Comparison of ENCODE assay signal across 19 cellular contexts in the genomic region with DNA sequence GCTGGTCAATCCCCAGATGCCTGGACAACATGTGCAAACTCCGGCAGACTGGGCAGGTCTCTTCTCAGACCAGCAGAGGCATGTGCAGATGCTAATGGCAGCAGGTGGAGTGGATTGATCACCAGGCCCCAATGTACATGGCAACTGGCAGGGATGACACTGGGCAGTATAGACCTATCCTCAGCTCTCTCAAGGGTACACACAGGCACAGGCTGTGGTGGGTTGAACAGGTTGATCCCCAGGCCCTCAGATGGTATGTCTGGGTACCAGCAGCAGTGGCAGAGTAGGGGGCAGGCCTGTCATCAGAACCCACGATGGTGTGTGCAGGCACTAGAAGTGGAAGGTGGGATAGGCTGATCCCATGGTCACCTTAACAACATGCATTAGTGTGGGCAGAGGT.
DNase-seq lines count a peak whose midpoint lies in the region; ATAC-seq, FAIRE-seq and TF ChIP-seq lines count a peak whose summit lies in the region.
"Had no signal": no experiment of that assay in that cellular context is flagged by ENCODE, and none has a peak within 500 bp of the region (broad histone marks: within the 10 kb centered on the region; RNA-seq: fewer than 3 reads in every experiment).

No MANE protein-coding gene starts in this region.

- peak overlapping the region; percentile 8 to 30 for H3K27ac Mint-ChIP-seq in activated naive CD4-positive, alpha-beta T cell treated with anti-CD3 and anti-CD28 coated beads, Interleukin-2, amount 50 U/mL, for 72 hours
- peak overlapping the region; percentile 2 for H3K27ac Mint-ChIP-seq in stimulated activated effector memory CD8-positive, alpha-beta T cell treated with anti-CD3 and anti-CD28 coated beads, Interleukin-12 subunit alpha, Interleukin-12 subunit beta, amount 100 ng/mL, for 72 hours
- H3K27ac Mint-ChIP-seq: H9 had no signal

- H3K36me3 Mint-ChIP-seq in activated naive CD4-positive, alpha-beta T cell treated with anti-CD3 and anti-CD28 coated beads, Interleukin-2, amount 50 U/mL, for 72 hours: peaks cover 48 to 88% of the 10 kb centered on the region in 2 donors
- peaks cover 41% of the 10 kb centered on the region for H3K36me3 Mint-ChIP-seq in stimulated activated effector memory CD8-positive, alpha-beta T cell treated with anti-CD3 and anti-CD28 coated beads, Interleukin-12 subunit alpha, Interleukin-12 subunit beta, amount 100 ng/mL, for 72 hours

- no peak for DNase-seq in activated naive CD4-positive, alpha-beta T cell treated with anti-CD3 and anti-CD28 coated beads, Interleukin-2, amount 50 U/mL, for 72 hours (ENCODE audit: low spot score in 2 of 2)
- DNase-seq in activated naive CD4-positive, alpha-beta T cell treated with Interleukin-2 at 50 U/mL for 16 hours: no peak
- DNase-seq in GM12878 (ENCODE audit: low read depth, low spot score) (no peak), AG08395 (ENCODE audit: low spot score) (no peak), amniotic stem cell (lab: John Stamatoyannopoulos, UW) (no peak), posterior vena cava (ENCODE audit: low spot score) (no peak)
- DNase-seq in stimulated activated effector memory CD8-positive, alpha-beta T cell treated with anti-CD3 and anti-CD28 coated beads, Interleukin-12 subunit alpha, Interleukin-12 subunit beta, amount 100 ng/mL, for 72 hours (ENCODE audit: low spot score in 2 of 2): no peak
- DNase-seq: DMS79 treated with DMSO at 0.1 percent for 48 hours, H9, NCI-H1105 treated with DMSO at 0.1 percent for 48 hours, NCI-H1694 treated with DMSO at 0.1 percent for 48 hours, NCI-H2227 treated with DMSO at 0.1 percent for 48 hours, NCI-H524, NCI-H82, OCI-M1, Right ventricle myocardium superior had no signal

- no peak overlapping the region for H3K4me2 ChIP-seq in GM12878 (ENCODE audit: control insufficient read depth, insufficient read depth)

- H3K9ac ChIP-seq in GM12878 (ENCODE audit: control insufficient read depth, insufficient read depth, low read length): no peak overlapping the region

- H3K9me3 ChIP-seq in GM12878 (replicated peaks; ENCODE audit: control insufficient read depth, insufficient read depth, low read length): peaks cover 22% of the 10 kb centered on the region

- no peak overlapping the region for H3K27ac ChIP-seq in GM12878 (ENCODE audit: control insufficient read depth, insufficient read depth)

- TF ChIP-seq RAD21 in GM12878 (IDR thresholded peaks at IDR 0.05; ENCODE audit: insufficient read depth, low read depth, low read length): no peak

- 97% methylated on average over 2 of the region's 2 CpGs for WGBS in GM12878 (ENCODE audit: insufficient coverage, insufficient replicate concordance, low lambda C conversion rate, missing lambda C conversion rate)

- intact Hi-C loops in GM12878 (cut with micrococcal nuclease; ENCODE audit: unreplicated experiment): no loop called here
- intact Hi-C loops in posterior vena cava (cut with DNase I): no loop called here

- peak in 1 of 2 donors; percentile 39 for ATAC-seq in activated naive CD4-positive, alpha-beta T cell treated with anti-CD3 and anti-CD28 coated beads, Interleukin-2, amount 50 U/mL, for 72 hours
- ATAC-seq in GM12878: no peak; the same call in 2 of the 3 replicates
- no peak for ATAC-seq in stimulated activated effector memory CD8-positive, alpha-beta T cell treated with anti-CD3 and anti-CD28 coated beads, Interleukin-12 subunit alpha, Interleukin-12 subunit beta, amount 100 ng/mL, for 72 hours
- no peak for ATAC-seq in GM21367 (IDR thresholded peaks at IDR 0.05; ENCODE audit: unreplicated experiment)

- H2AFZ ChIP-seq in GM12878 (ENCODE audit: control insufficient read depth, low read depth, low read length): no peak overlapping the region

- FAIRE-seq in GM12878 (lab: Jason Lieb, UNC): no peak
- FAIRE-seq: A204.1, HTR-8/SVneo had no signal

- peak; percentile 39 for TF ChIP-seq POLR2A in GM12878 (IDR thresholded peaks at IDR 0.05; ENCODE audit: low read depth, low read length)

- H3K4me3 Mint-ChIP-seq in stimulated activated effector memory CD8-positive, alpha-beta T cell treated with anti-CD3 and anti-CD28 coated beads, Interleukin-12 subunit alpha, Interleukin-12 subunit beta, amount 100 ng/mL, for 72 hours: no peak overlapping the region
- H3K4me3 Mint-ChIP-seq: H9 had no signal

- H3K4me3 ChIP-seq in GM12878: no peak overlapping the region

- H3K4me1 ChIP-seq in GM12878 (ENCODE audit: control insufficient read depth, insufficient read depth, low read length): no peaks in the 10 kb centered on the region

- RAD21 ChIA-PET in GM12878 (lab: Charles Lee; ENCODE audit: unreplicated experiment): no interaction called here

- POLR2A ChIA-PET in GM12878 (lab: Charles Lee): no interaction called here

- in situ Hi-C loops in GM12878 (cut with MboI): no loop called here

- H3K79me2 ChIP-seq in GM12878 (ENCODE audit: control insufficient read depth, insufficient read depth, low read length): no peaks in the 10 kb centered on the region

- CTCF ChIA-PET in GM12878 (lab: Yijun Ruan, JAX): no interaction called here

- H3K36me3 ChIP-seq in GM12878 (ENCODE audit: control insufficient read depth in 2 of 2, insufficient read depth in 2 of 2, low read length in 1 of 2): peaks cover 15 to 24% of the 10 kb centered on the region in 2 experiments

- TF ChIP-seq CTCF in GM12878 (IDR thresholded peaks at IDR 0.05 in 2 of 3, conservative IDR thresholded peaks at IDR 0.05 in 1 of 3; ENCODE audit: control insufficient read depth in 2 of 3, extremely low read depth in 1 of 3, insufficient read depth in 1 of 3, low read depth in 3 of 3, low read length in 3 of 3): no peak

- peaks cover 33% of the 10 kb centered on the region for H3K4me1 Mint-ChIP-seq in stimulated activated effector memory CD8-positive, alpha-beta T cell treated with anti-CD3 and anti-CD28 coated beads, Interleukin-12 subunit alpha, Interleukin-12 subunit beta, amount 100 ng/mL, for 72 hours
- H3K4me1 Mint-ChIP-seq: H9 had no signal

- no peaks in the 10 kb centered on the region for H3K27me3 ChIP-seq in GM12878 (replicated peaks in 1 of 2; ENCODE audit: control insufficient read depth in 2 of 2, insufficient read depth in 2 of 2, low read length in 1 of 2)

- no TSS peak for BruUV-seq in GM12878 (replicated peaks; lab: Mats Ljungman, UMichigan)

- no peaks in the 10 kb centered on the region for H4K20me1 ChIP-seq in GM12878 (ENCODE audit: control insufficient read depth, insufficient read depth)

- peaks cover 17 to 46% of the 10 kb centered on the region in 2 donors for H3K9me3 Mint-ChIP-seq in activated naive CD4-positive, alpha-beta T cell treated with anti-CD3 and anti-CD28 coated beads, Interleukin-2, amount 50 U/mL, for 72 hours
- H3K9me3 Mint-ChIP-seq in stimulated activated effector memory CD8-positive, alpha-beta T cell treated with anti-CD3 and anti-CD28 coated beads, Interleukin-12 subunit alpha, Interleukin-12 subunit beta, amount 100 ng/mL, for 72 hours: peaks cover 18% of the 10 kb centered on the region

- no peak for TF ChIP-seq EP300 in GM12878 (IDR thresholded peaks at IDR 0.05; ENCODE audit: borderline replicate concordance in 1 of 2, control insufficient read depth in 1 of 2, low read depth in 2 of 2, low read length in 2 of 2)

- SMC1A ChIA-PET in GM12878 (lab: Charles Lee; ENCODE audit: uncharacterized antibody, unreplicated experiment): no interaction called here

TF ChIP-seq in GM12878, 131 proteins besides CTCF, POLR2A, EP300 and RAD21 (continues in another document):
- TF ChIP-seq SP1 (IDR thresholded peaks at IDR 0.05; ENCODE audit: low read depth, low read length) (no peak), CBX5 (IDR thresholded peaks at IDR 0.05; ENCODE audit: low read depth) (no peak)
- TF ChIP-seq, protein P1, sequence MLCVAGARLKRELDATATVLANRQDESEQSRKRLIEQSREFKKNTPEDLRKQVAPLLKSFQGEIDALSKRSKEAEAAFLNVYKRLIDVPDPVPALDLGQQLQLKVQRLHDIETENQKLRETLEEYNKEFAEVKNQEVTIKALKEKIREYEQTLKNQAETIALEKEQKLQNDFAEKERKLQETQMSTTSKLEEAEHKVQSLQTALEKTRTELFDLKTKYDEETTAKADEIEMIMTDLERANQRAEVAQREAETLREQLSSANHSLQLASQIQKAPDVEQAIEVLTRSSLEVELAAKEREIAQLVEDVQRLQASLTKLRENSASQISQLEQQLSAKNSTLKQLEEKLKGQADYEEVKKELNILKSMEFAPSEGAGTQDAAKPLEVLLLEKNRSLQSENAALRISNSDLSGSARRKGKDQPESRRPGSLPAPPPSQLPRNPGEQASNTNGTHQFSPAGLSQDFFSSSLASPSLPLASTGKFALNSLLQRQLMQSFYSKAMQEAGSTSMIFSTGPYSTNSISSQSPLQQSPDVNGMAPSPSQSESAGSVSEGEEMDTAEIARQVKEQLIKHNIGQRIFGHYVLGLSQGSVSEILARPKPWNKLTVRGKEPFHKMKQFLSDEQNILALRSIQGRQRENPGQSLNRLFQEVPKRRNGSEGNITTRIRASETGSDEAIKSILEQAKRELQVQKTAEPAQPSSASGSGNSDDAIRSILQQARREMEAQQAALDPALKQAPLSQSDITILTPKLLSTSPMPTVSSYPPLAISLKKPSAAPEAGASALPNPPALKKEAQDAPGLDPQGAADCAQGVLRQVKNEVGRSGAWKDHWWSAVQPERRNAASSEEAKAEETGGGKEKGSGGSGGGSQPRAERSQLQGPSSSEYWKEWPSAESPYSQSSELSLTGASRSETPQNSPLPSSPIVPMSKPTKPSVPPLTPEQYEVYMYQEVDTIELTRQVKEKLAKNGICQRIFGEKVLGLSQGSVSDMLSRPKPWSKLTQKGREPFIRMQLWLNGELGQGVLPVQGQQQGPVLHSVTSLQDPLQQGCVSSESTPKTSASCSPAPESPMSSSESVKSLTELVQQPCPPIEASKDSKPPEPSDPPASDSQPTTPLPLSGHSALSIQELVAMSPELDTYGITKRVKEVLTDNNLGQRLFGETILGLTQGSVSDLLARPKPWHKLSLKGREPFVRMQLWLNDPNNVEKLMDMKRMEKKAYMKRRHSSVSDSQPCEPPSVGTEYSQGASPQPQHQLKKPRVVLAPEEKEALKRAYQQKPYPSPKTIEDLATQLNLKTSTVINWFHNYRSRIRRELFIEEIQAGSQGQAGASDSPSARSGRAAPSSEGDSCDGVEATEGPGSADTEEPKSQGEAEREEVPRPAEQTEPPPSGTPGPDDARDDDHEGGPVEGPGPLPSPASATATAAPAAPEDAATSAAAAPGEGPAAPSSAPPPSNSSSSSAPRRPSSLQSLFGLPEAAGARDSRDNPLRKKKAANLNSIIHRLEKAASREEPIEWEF (IDR thresholded peaks at IDR 0.05; ENCODE audit: insufficient replicate concordance, low read depth, low read length): no peak
